16 cellular contexts compared by ENCODE assay signal in the genomic region with DNA sequence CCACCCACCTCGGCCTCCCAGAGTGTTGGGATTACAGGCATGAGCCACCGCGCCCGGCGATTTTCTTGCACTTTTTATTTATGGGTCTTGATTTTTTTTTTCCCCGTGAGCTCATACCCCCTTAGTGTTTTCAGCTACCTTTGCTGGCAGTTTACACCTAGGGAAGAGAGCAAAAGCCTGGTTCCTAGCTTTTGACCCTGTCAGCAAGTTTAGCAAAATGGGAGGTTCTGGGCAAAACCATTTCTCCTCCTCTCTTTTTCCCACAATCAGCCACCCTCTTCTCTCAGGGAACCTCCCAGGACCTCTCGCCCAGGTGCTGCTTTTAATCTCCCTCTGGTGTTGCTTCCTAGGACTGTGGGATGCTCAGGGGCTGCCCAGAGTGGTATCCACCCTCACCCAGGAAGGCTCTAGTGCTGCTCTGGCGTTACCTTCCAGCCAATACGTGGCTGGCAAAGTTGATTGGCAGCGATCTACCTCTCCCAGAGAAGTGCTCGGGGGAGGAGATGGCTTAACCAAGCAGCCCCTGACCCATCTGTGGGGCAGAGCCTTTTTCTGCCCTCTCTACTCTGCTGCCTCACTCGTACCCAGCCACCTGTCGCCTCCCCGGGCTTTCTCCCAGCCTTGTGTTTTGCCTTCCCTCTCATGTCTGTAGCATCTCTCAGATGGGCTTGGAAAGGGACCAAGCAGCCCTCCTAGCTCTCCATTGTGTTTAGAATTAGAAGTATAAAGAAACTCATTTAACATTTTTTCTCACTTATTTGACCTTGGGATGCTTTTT. TPM values are rescaled to one million over a fixed set of nuclear protein-coding genes. Genes with fewer than 3 reads are reported as not detected.
A peak's percentile ranks its signal among the peaks of the same experiment; 100 is the strongest.
DNase-seq lines count a peak whose midpoint lies in the region; ATAC-seq, FAIRE-seq and TF ChIP-seq lines count a peak whose summit lies in the region.
"Had no signal": no experiment of that assay in that cellular context is flagged by ENCODE, and none has a peak within 500 bp of the region (broad histone marks: within the 10 kb centered on the region; RNA-seq: fewer than 3 reads in every experiment).

No MANE protein-coding gene starts in this region.

- POLR2A ChIA-PET in HEK293 (lab: Yijun Ruan, JAX), result no interaction called here

- H3K36me3 Mint-ChIP-seq in activated T-cell treated with anti-CD3 and anti-CD28 coated beads, Interleukin-2, amount 50 U/mL, for 72 hours (ENCODE audit: insufficient read depth in 2 of 2), result peaks cover 12 to 24% of the 10 kb centered on the region in 2 donors
- peaks cover 88% of the 10 kb centered on the region for H3K36me3 Mint-ChIP-seq in nephron progenitor cell (ENCODE audit: low read depth)
- peaks cover 43% of the 10 kb centered on the region for H3K36me3 Mint-ChIP-seq in T-helper 2 cell treated with Interferon-gamma antibody and Interleukin-4, amounts not matched to agents 5 μg/mL and 100 μg/mL, for 36 hours (ENCODE audit: low read depth)

- CTCF ChIA-PET in HEK293 (lab: Yijun Ruan, JAX), result no interaction called here

- H3K27ac Mint-ChIP-seq in activated T-cell treated with anti-CD3 and anti-CD28 coated beads, Interleukin-2, amount 50 U/mL, for 72 hours, result peak overlapping the region; percentile 5
- peak overlapping the region; percentile 64 for H3K27ac Mint-ChIP-seq in nephron progenitor cell
- no peak overlapping the region for H3K27ac Mint-ChIP-seq in T-helper 2 cell treated with Interferon-gamma antibody and Interleukin-4, amounts not matched to agents 5 μg/mL and 100 μg/mL, for 36 hours

- TF ChIP-seq CTCF in HEK293 (tag by site-specific recombination; IDR thresholded peaks at IDR 0.05) (no peak), bronchial epithelial cell (IDR thresholded peaks at IDR 0.05; ENCODE audit: insufficient read depth, low read length, severe bottlenecking) (no peak), nephron progenitor cell (IDR thresholded peaks at IDR 0.05) (no peak), WERI-Rb-1 (IDR thresholded peaks at IDR 0.05; ENCODE audit: low read depth, low read length) (no peak)

- peaks cover under 1% of the 10 kb centered on the region in 2 donors for H3K9me3 Mint-ChIP-seq in activated T-cell treated with anti-CD3 and anti-CD28 coated beads, Interleukin-2, amount 50 U/mL, for 72 hours
- H3K9me3 Mint-ChIP-seq in nephron progenitor cell, result peaks cover 20% of the 10 kb centered on the region
- H3K9me3 Mint-ChIP-seq in T-helper 2 cell treated with Interferon-gamma antibody and Interleukin-4, amounts not matched to agents 5 μg/mL and 100 μg/mL, for 36 hours, result peaks cover 9% of the 10 kb centered on the region

- H3K4me1 ChIP-seq in HEK293 (ENCODE audit: control insufficient read depth, insufficient read depth, low read length), result no peaks in the 10 kb centered on the region
- H3K4me1 ChIP-seq: BLaER1 had no signal

- no peak for DNase-seq in activated T-cell treated with anti-CD3 and anti-CD28 coated beads, Interleukin-2, amount 50 U/mL, for 72 hours
- DNase-seq in activated T-cell treated with anti-CD3 and anti-CD28 coated beads, Interleukin-2, amount 50 U/mL, for 48 hours, result no peak
- no peak for DNase-seq in bronchial epithelial cell (ENCODE audit: low read depth)
- DNase-seq in nephron progenitor cell, result no peak
- no peak for DNase-seq in WERI-Rb-1
- no peak for DNase-seq in T-helper 2 cell treated with Interferon-gamma antibody and Interleukin-4, amounts not matched to agents 5 μg/mL and 100 μg/mL, for 36 hours (ENCODE audit: low spot score)
- no peak for DNase-seq in NCI-H2029 (lab: John Stamatoyannopoulos, UW)
- DNase-seq: 8988T; AML-193; CD8-positive, alpha-beta memory T cell; DMS53; GF-D8 had no signal

- ATAC-seq in activated T-cell treated with anti-CD3 and anti-CD28 coated beads, Interleukin-2, amount 50 U/mL, for 72 hours (replicated peaks in 1 of 2), result no peak
- ATAC-seq: HCT116 had no signal

- H3K9me3 ChIP-seq in HEK293 (ENCODE audit: control insufficient read depth, insufficient read depth, low read depth, low read length) (no peaks in the 10 kb centered on the region), WERI-Rb-1 (ENCODE audit: severe bottlenecking) (no peaks in the 10 kb centered on the region)

- no peak overlapping the region for H3K4me3 Mint-ChIP-seq in activated T-cell treated with anti-CD3 and anti-CD28 coated beads, Interleukin-2, amount 50 U/mL, for 72 hours
- no peak overlapping the region for H3K4me3 Mint-ChIP-seq in nephron progenitor cell
- H3K4me3 Mint-ChIP-seq in T-helper 2 cell treated with Interferon-gamma antibody and Interleukin-4, amounts not matched to agents 5 μg/mL and 100 μg/mL, for 36 hours, result no peak overlapping the region
- H3K4me3 Mint-ChIP-seq: CD8-positive, alpha-beta memory T cell had no signal

- H3K27me3 ChIP-seq in bronchial epithelial cell (ENCODE audit: control insufficient read depth, insufficient read depth, low read length) (no peaks in the 10 kb centered on the region), WERI-Rb-1 (ENCODE audit: insufficient read depth, low read depth, severe bottlenecking) (no peaks in the 10 kb centered on the region)
- H3K27me3 ChIP-seq: BLaER1 had no signal

- H3K4me3 ChIP-seq in HEK293 (ENCODE audit: low read depth, low read length) (no peak overlapping the region), bronchial epithelial cell (ENCODE audit: low read depth, low read length) (no peak overlapping the region), WERI-Rb-1 (ENCODE audit: low read depth, low read length) (no peak overlapping the region)
- H3K4me3 ChIP-seq: BLaER1 had no signal

- peak; percentile 13 for FAIRE-seq in bronchial epithelial cell (lab: Jason Lieb, UNC)
- FAIRE-seq: GM19239 had no signal

- no peaks in the 10 kb centered on the region for H3K4me1 Mint-ChIP-seq in activated T-cell treated with anti-CD3 and anti-CD28 coated beads, Interleukin-2, amount 50 U/mL, for 72 hours (ENCODE audit: low read depth)
- no peaks in the 10 kb centered on the region for H3K4me1 Mint-ChIP-seq in nephron progenitor cell
- H3K4me1 Mint-ChIP-seq in T-helper 2 cell treated with Interferon-gamma antibody and Interleukin-4, amounts not matched to agents 5 μg/mL and 100 μg/mL, for 36 hours (ENCODE audit: low read depth), result peaks cover 1% of the 10 kb centered on the region

- peaks cover 0 to 12% of the 10 kb centered on the region in 2 experiments; a peak in 2 of 3 replicates for H3K36me3 ChIP-seq in HEK293 (ENCODE audit: control insufficient read depth in 2 of 2, insufficient read depth in 1 of 2, low read length in 2 of 2)
- no peaks in the 10 kb centered on the region for H3K36me3 ChIP-seq in bronchial epithelial cell (ENCODE audit: control insufficient read depth, insufficient read depth, low read length)
- peaks cover 23% of the 10 kb centered on the region for H3K36me3 ChIP-seq in WERI-Rb-1

- no peak overlapping the region for H3K27ac ChIP-seq in HEK293 (ENCODE audit: extremely low read depth, low read depth, low read length)
- H3K27ac ChIP-seq in WERI-Rb-1, result no peak overlapping the region
- H3K27ac ChIP-seq: BLaER1 had no signal

- H3K27me3 Mint-ChIP-seq in activated T-cell treated with anti-CD3 and anti-CD28 coated beads, Interleukin-2, amount 50 U/mL, for 72 hours (ENCODE audit: low read depth), result no peaks in the 10 kb centered on the region
- no peaks in the 10 kb centered on the region for H3K27me3 Mint-ChIP-seq in nephron progenitor cell (ENCODE audit: low read depth, poor library complexity)
- no peaks in the 10 kb centered on the region for H3K27me3 Mint-ChIP-seq in T-helper 2 cell treated with Interferon-gamma antibody and Interleukin-4, amounts not matched to agents 5 μg/mL and 100 μg/mL, for 36 hours (ENCODE audit: low read depth)
- H3K27me3 Mint-ChIP-seq: CD8-positive, alpha-beta memory T cell had no signal

TF ChIP-seq in HEK293, 187 proteins besides CTCF, POLR2A, EP300 and RAD21:
- no peak for TF ChIP-seq SCRT1 (tag by site-specific recombination; IDR thresholded peaks at IDR 0.05; ENCODE audit: borderline replicate concordance)
- TF ChIP-seq ZNF747 (tag by site-specific recombination; IDR thresholded peaks at IDR 0.05), result no peak
- TF ChIP-seq SCRT2 (tag by site-specific recombination; IDR thresholded peaks at IDR 0.05), result peak; percentile 54

RNA-seq across cellular contexts. Expression of gene KAT14, which starts 37.4 kb away (rescaled TPM):
- total RNA-seq in activated T-cell treated with anti-CD3 and anti-CD28 coated beads, Interleukin-2, amount 50 U/mL, for 72 hours, result 10 to 100 TPM; 12.4 to 16.2 TPM
- total RNA-seq in bronchial epithelial cell, result 11.6 and 12.4 TPM in 2 replicates

RNA-seq across cellular contexts. Expression of gene PET117, which starts 37.4 kb away (rescaled TPM):
- 10 to 100 TPM in 1 of 2 donors, 1 to 10 TPM in 1; 9.7 to 10.2 TPM for total RNA-seq in activated T-cell treated with anti-CD3 and anti-CD28 coated beads, Interleukin-2, amount 50 U/mL, for 72 hours
- total RNA-seq in bronchial epithelial cell, result 11.4 and 15.3 TPM in 2 replicates
